Comparison of ENCODE assay signal across 2 cellular contexts in the genomic region with DNA sequence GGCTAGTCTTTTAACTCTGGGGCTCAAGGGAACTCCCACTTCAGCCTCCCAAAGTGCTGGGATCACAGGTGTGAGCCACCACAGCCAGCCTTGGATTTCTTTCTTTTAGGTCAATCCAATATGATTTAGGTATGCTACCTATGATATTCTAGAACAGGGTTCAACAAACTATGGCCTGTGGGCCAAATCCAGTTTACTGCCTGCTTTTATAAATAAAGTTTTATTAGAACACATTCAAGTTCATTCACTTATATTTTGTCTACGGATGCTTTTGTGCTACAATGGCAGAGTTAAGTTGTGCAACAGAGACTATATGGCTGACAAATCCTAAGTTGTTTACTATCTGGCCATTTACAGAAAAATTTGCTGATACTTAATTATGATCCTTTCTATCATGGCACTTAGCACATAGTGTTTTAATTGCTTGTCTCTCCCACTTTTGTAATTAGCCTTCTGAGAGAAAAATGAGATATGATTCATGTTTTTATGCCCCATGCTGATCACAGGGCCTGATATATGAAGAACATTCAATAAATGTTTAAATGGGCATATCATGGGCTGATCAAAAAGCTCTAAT.
TF ChIP-seq lines count a peak whose summit lies in the region.

No MANE protein-coding gene starts in this region.

TF ChIP-seq in HepG2, 621 proteins besides CTCF, POLR2A, EP300 and RAD21:
- TF ChIP-seq CBX2 (IDR thresholded peaks at IDR 0.05; ENCODE audit: low read depth, low read length) (no peak), CBX2 (CRISPR knock-in tag; IDR thresholded peaks at IDR 0.05; ENCODE audit: low read depth) (no peak), GABPB1 (CRISPR knock-in tag; IDR thresholded peaks at IDR 0.05) (no peak), REPIN1 (CRISPR knock-in tag; IDR thresholded peaks at IDR 0.05; ENCODE audit: borderline replicate concordance, low read depth) (no peak), ETV6 (CRISPR knock-in tag; conservative IDR thresholded peaks at IDR 0.05) (no peak), MAFK (conservative IDR thresholded peaks at IDR 0.05 in 1 of 2, IDR thresholded peaks at IDR 0.05 in 1 of 2; ENCODE audit: low read length in 2 of 2) (0 out of 4 replicates have a peak, but pooled peaks of 1 of the 2 experiments have one; percentile 2), ZNF672 (CRISPR knock-in tag; IDR thresholded peaks at IDR 0.05) (no peak), NPAS2 (CRISPR knock-in tag; IDR thresholded peaks at IDR 0.05; ENCODE audit: borderline replicate concordance) (no peak), FOXO1 (CRISPR knock-in tag; IDR thresholded peaks at IDR 0.05) (no peak)
- TF ChIP-seq, protein P1, sequence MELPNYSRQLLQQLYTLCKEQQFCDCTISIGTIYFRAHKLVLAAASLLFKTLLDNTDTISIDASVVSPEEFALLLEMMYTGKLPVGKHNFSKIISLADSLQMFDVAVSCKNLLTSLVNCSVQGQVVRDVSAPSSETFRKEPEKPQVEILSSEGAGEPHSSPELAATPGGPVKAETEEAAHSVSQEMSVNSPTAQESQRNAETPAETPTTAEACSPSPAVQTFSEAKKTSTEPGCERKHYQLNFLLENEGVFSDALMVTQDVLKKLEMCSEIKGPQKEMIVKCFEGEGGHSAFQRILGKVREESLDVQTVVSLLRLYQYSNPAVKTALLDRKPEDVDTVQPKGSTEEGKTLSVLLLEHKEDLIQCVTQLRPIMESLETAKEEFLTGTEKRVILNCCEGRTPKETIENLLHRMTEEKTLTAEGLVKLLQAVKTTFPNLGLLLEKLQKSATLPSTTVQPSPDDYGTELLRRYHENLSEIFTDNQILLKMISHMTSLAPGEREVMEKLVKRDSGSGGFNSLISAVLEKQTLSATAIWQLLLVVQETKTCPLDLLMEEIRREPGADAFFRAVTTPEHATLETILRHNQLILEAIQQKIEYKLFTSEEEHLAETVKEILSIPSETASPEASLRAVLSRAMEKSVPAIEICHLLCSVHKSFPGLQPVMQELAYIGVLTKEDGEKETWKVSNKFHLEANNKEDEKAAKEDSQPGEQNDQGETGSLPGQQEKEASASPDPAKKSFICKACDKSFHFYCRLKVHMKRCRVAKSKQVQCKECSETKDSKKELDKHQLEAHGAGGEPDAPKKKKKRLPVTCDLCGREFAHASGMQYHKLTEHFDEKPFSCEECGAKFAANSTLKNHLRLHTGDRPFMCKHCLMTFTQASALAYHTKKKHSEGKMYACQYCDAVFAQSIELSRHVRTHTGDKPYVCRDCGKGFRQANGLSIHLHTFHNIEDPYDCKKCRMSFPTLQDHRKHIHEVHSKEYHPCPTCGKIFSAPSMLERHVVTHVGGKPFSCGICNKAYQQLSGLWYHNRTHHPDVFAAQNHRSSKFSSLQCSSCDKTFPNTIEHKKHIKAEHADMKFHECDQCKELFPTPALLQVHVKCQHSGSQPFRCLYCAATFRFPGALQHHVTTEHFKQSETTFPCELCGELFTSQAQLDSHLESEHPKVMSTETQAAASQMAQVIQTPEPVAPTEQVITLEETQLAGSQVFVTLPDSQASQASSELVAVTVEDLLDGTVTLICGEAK (IDR thresholded peaks at IDR 0.05): peak; percentile 45
- TF ChIP-seq, protein P1 (CRISPR knock-in tag; IDR thresholded peaks at IDR 0.05): peak; percentile 86

TF ChIP-seq in GM12878, 131 proteins besides CTCF, POLR2A, EP300 and RAD21:
- TF ChIP-seq, protein P1 (IDR thresholded peaks at IDR 0.05; ENCODE audit: borderline replicate concordance): peak; percentile 81
- no peak for TF ChIP-seq SREBF2 (IDR thresholded peaks at IDR 0.05; ENCODE audit: low read length)
